Comparison of ENCODE assay signal across 13 cellular contexts in genomic region chr7:78768859-78769258, GRCh38.
DNase-seq lines count a peak whose midpoint lies in the region; ATAC-seq, FAIRE-seq and TF ChIP-seq lines count a peak whose summit lies in the region.
"Had no signal": no experiment of that assay in that cellular context is flagged by ENCODE, and none has a peak within 500 bp of the region (broad histone marks: within the 10 kb centered on the region; RNA-seq: fewer than 3 reads in every experiment).

No MANE protein-coding gene starts in this region.

- dilution Hi-C loops in mammary epithelial cell (cut with HindIII; ENCODE audit: low sequenced_read_pairs): loop anchor here (5.0 kb wide), 1 partner anchor 33 kb away; no protein-coding TSS in a partner anchor

- peaks cover 25% of the 10 kb centered on the region for H3K27me3 Mint-ChIP-seq in type B pancreatic cell
- H3K27me3 Mint-ChIP-seq: activated naive CD4-positive, alpha-beta T cell treated with anti-CD3 and anti-CD28 coated beads, Interleukin-2, amount 50 U/mL, for 24 hours; progenitor cell of endocrine pancreas had no signal

- H3K4me3 ChIP-seq in mammary epithelial cell (replicated peaks in 1 of 3; ENCODE audit: insufficient read depth in 1 of 3, low read depth in 2 of 3, low read length in 3 of 3) (no peak overlapping the region), iPS-15b (ENCODE audit: low read depth, low read length) (peak overlapping the region; percentile 76), smooth muscle cell (peak overlapping the region; percentile 35)

- in situ Hi-C loops in mammary epithelial cell (cut with MboI; ENCODE audit: low sequenced_read_pairs in 2 of 2): no loop called here

- H3K4me2 ChIP-seq in mammary epithelial cell (ENCODE audit: insufficient read depth, low read depth, low read length) (peak overlapping the region; percentile 67), smooth muscle cell (peak overlapping the region; percentile 73)

- H4K20me1 ChIP-seq in mammary epithelial cell (ENCODE audit: insufficient read depth, low read length) (no peaks in the 10 kb centered on the region), smooth muscle cell (ENCODE audit: low read depth) (peaks cover 6% of the 10 kb centered on the region)

- H3K4me1 ChIP-seq in mammary epithelial cell (ENCODE audit: insufficient read depth, low read length) (no peaks in the 10 kb centered on the region), iPS-15b (ENCODE audit: control insufficient read depth, insufficient read depth, low read length) (peaks cover 5% of the 10 kb centered on the region), smooth muscle cell (ENCODE audit: low read depth) (peaks cover 16% of the 10 kb centered on the region)

- H3K9ac ChIP-seq in mammary epithelial cell (ENCODE audit: insufficient read depth, low read length): no peak overlapping the region
- H3K9ac ChIP-seq in iPS-15b (ENCODE audit: low read depth, low read length): no peak overlapping the region
- no peak overlapping the region for H3K9ac ChIP-seq in smooth muscle cell (ENCODE audit: low read depth)

- CTCF ChIA-PET in mammary epithelial cell (lab: Charles Lee; ENCODE audit: low non-redundant PET): no interaction called here

- H3K79me2 ChIP-seq in mammary epithelial cell (ENCODE audit: insufficient read depth, low read length) (no peaks in the 10 kb centered on the region), smooth muscle cell (ENCODE audit: low read depth) (no peaks in the 10 kb centered on the region)

- H3K27ac ChIP-seq in mammary epithelial cell (ENCODE audit: insufficient read depth, low read depth, low read length) (no peak overlapping the region), smooth muscle cell (ENCODE audit: low read depth) (no peak overlapping the region)
- H3K27ac ChIP-seq: VCaP had no signal

- ATAC-seq in sciatic nerve: no peak

- H3K4me1 Mint-ChIP-seq in type B pancreatic cell (ENCODE audit: unreplicated experiment): peaks cover 11% of the 10 kb centered on the region
- H3K4me1 Mint-ChIP-seq: activated naive CD4-positive, alpha-beta T cell treated with anti-CD3 and anti-CD28 coated beads, Interleukin-2, amount 50 U/mL, for 24 hours had no signal

- H3K27ac Mint-ChIP-seq in type B pancreatic cell: no peak overlapping the region
- H3K27ac Mint-ChIP-seq: activated naive CD4-positive, alpha-beta T cell treated with anti-CD3 and anti-CD28 coated beads, Interleukin-2, amount 50 U/mL, for 24 hours; progenitor cell of endocrine pancreas had no signal

- no TSS peak for BruUV-seq in mammary epithelial cell (replicated peaks; lab: Mats Ljungman, UMichigan)

- H3K36me3 Mint-ChIP-seq in type B pancreatic cell: no peaks in the 10 kb centered on the region
- H3K36me3 Mint-ChIP-seq: activated naive CD4-positive, alpha-beta T cell treated with anti-CD3 and anti-CD28 coated beads, Interleukin-2, amount 50 U/mL, for 24 hours had no signal

- H3F3A ChIP-seq in smooth muscle cell (ENCODE audit: low read depth): no peaks in the 10 kb centered on the region

- peaks cover 5% of the 10 kb centered on the region for H3K27me3 ChIP-seq in mammary epithelial cell (ENCODE audit: insufficient read depth, low read length)
- H3K27me3 ChIP-seq in iPS-15b (ENCODE audit: control insufficient read depth, insufficient read depth, low read length): no peaks in the 10 kb centered on the region
- peaks cover 47% of the 10 kb centered on the region for H3K27me3 ChIP-seq in smooth muscle cell (ENCODE audit: low read depth)

- H3K9me3 ChIP-seq in mammary epithelial cell (replicated peaks; ENCODE audit: insufficient read depth, low read length) (no peaks in the 10 kb centered on the region), iPS-15b (ENCODE audit: control insufficient read depth, insufficient read depth, low read length) (no peaks in the 10 kb centered on the region), smooth muscle cell (replicated peaks; ENCODE audit: low read depth) (no peaks in the 10 kb centered on the region)

- DNase-seq in H54 (ENCODE audit: insufficient read length, low spot score) (no peak), mammary epithelial cell (no peak), smooth muscle cell (lab: John Stamatoyannopoulos, UW; ENCODE audit: unreplicated experiment) (no peak), D721Med (ENCODE audit: insufficient read length, low spot score) (no peak), mucosa of gallbladder (ENCODE audit: low spot score) (no peak), sciatic nerve (ENCODE audit: low spot score) (no peak), type B pancreatic cell (ENCODE audit: extremely low spot score, unreplicated experiment) (no peak)

- intact Hi-C loops in mammary epithelial cell (cut with micrococcal nuclease) (no loop called here), sciatic nerve (cut with DNase I) (no loop called here)

- no peak for TF ChIP-seq CTCF in mammary epithelial cell (conservative IDR thresholded peaks at IDR 0.05 in 1 of 2, IDR thresholded peaks at IDR 0.05 in 1 of 2; ENCODE audit: extremely low read depth in 1 of 2, insufficient read depth in 1 of 2, low read depth in 1 of 2, low read length in 2 of 2)
- no peak for TF ChIP-seq CTCF in smooth muscle cell (IDR thresholded peaks at IDR 0.05; ENCODE audit: borderline replicate concordance, insufficient read depth, poor library complexity, severe bottlenecking)
- TF ChIP-seq CTCF in D721Med (IDR thresholded peaks at IDR 0.05; ENCODE audit: insufficient read depth, missing control alignments): no peak
- no peak for TF ChIP-seq CTCF in type B pancreatic cell (conservative IDR thresholded peaks at IDR 0.05)

- TF ChIP-seq POLR2A in H54 (IDR thresholded peaks at IDR 0.05; ENCODE audit: low read depth, low read length): no peak

- no peaks in the 10 kb centered on the region for H3K9me3 Mint-ChIP-seq in type B pancreatic cell
- H3K9me3 Mint-ChIP-seq: activated naive CD4-positive, alpha-beta T cell treated with anti-CD3 and anti-CD28 coated beads, Interleukin-2, amount 50 U/mL, for 24 hours had no signal

- FAIRE-seq in H54 (lab: Jason Lieb, UNC): peak; percentile 45
- no peak for FAIRE-seq in D721Med (lab: Jason Lieb, UNC)
- FAIRE-seq: G401.6, GM19239 had no signal

- H2AFZ ChIP-seq in mammary epithelial cell (ENCODE audit: low read depth, low read length) (no peak overlapping the region), smooth muscle cell (ENCODE audit: low read depth) (no peak overlapping the region)

- H3K4me3 Mint-ChIP-seq in type B pancreatic cell: no peak overlapping the region
- H3K4me3 Mint-ChIP-seq: activated naive CD4-positive, alpha-beta T cell treated with anti-CD3 and anti-CD28 coated beads, Interleukin-2, amount 50 U/mL, for 24 hours had no signal

- no peaks in the 10 kb centered on the region for H3K36me3 ChIP-seq in mammary epithelial cell (ENCODE audit: insufficient read depth, low read length)
- H3K36me3 ChIP-seq in iPS-15b (ENCODE audit: control insufficient read depth, insufficient read depth, low read length): no peaks in the 10 kb centered on the region
- no peaks in the 10 kb centered on the region for H3K36me3 ChIP-seq in smooth muscle cell (ENCODE audit: low read depth)

- 2% methylated on average over 5 of the region's 6 CpGs for WGBS in mammary epithelial cell (ENCODE audit: low coverage, missing lambda C conversion rate)
- 51% methylated on average over 6 of the region's 6 CpGs for WGBS in smooth muscle cell (ENCODE audit: low lambda C conversion rate)

Comparison
In these comparisons a context has a peak if more than half of its experiments do, and no peak if none do; other contexts are left out.
1. H3K4me3 ChIP-seq: peak in iPS-15b (single experiment) and smooth muscle cell (single experiment); none in mammary epithelial cell (0 of 3).